Comparison of ENCODE assay signal across 2 cellular contexts in genomic region chr15:77225641-77226040, GRCh38.
A peak's percentile ranks its signal among the peaks of the same experiment; 100 is the strongest.
TF ChIP-seq lines count a peak whose summit lies in the region.

No MANE protein-coding gene starts in this region.

TF ChIP-seq in IMR-90, 13 proteins besides CTCF, POLR2A, EP300 and RAD21:
- no peak for TF ChIP-seq RCOR1 (IDR thresholded peaks at IDR 0.05; ENCODE audit: insufficient replicate concordance, low read length)
- peak; percentile 60; the same call in 1 of the 2 replicates for TF ChIP-seq CEBPB (IDR thresholded peaks at IDR 0.05; ENCODE audit: low read depth, low read length)

TF ChIP-seq in endothelial cell of umbilical vein, 7 proteins besides CTCF, POLR2A, EP300 and RAD21:
- no peak for TF ChIP-seq GATA2 (IDR thresholded peaks at IDR 0.05; ENCODE audit: insufficient read depth, insufficient read length, low read depth, low read length)
- TF ChIP-seq JUN (IDR thresholded peaks at IDR 0.05; ENCODE audit: borderline replicate concordance, insufficient read depth, insufficient read length, low read depth): no peak
- no peak for TF ChIP-seq FOS (IDR thresholded peaks at IDR 0.05; ENCODE audit: borderline replicate concordance, insufficient read depth, low read length)
- no peak for TF ChIP-seq MYC (IDR thresholded peaks at IDR 0.05; ENCODE audit: low read depth, low read length)
- no peak for TF ChIP-seq EZH2 (IDR thresholded peaks at IDR 0.05; ENCODE audit: borderline replicate concordance, low read depth, low read length, severe bottlenecking)
- TF ChIP-seq MAX (IDR thresholded peaks at IDR 0.05; ENCODE audit: insufficient read depth, insufficient read length): no peak
- no peak for TF ChIP-seq POLR2AphosphoS5 (IDR thresholded peaks at IDR 0.05; ENCODE audit: insufficient read depth, low read depth, low read length)
TF ChIP-seq in endothelial cell of umbilical vein: peak in this region for 0.
